19 cellular contexts compared by ENCODE assay signal in genomic region chr16:15658556-15658955, GRCh38. TPM values are rescaled to one million over a fixed set of nuclear protein-coding genes. Genes with fewer than 3 reads are reported as not detected.
A peak's percentile ranks its signal among the peaks of the same experiment; 100 is the strongest.
DNase-seq lines count a peak whose midpoint lies in the region; ATAC-seq and TF ChIP-seq lines count a peak whose summit lies in the region.
"Had no signal": no experiment of that assay in that cellular context is flagged by ENCODE, and none has a peak within 500 bp of the region (broad histone marks: within the 10 kb centered on the region; RNA-seq: fewer than 3 reads in every experiment).

No MANE protein-coding gene starts in this region.

- peaks cover 38% of the 10 kb centered on the region for H3K36me3 Mint-ChIP-seq in T-helper 2 cell treated with Interferon-gamma antibody and Interleukin-4, amounts not matched to agents 5 μg/mL and 100 μg/mL, for 36 hours (ENCODE audit: low read depth)
- H3K36me3 Mint-ChIP-seq in activated T-helper 1 cell treated with anti-CD3 and anti-CD28 coated beads, Interleukin-12 subunit alpha, Interleukin-12 subunit beta, Interleukin-2, Interleukin-4 antibody, amounts not matched to agents 30 ng/mL and 10 ng/mL and 1 ng/mL, durations not matched to agents 14 hours and 24 hours and 36 hours (ENCODE audit: low read depth) = peaks cover 20% of the 10 kb centered on the region
- H3K36me3 Mint-ChIP-seq in naive thymus-derived CD4-positive, alpha-beta T cell = peaks cover 9 to 33% (median 23%) of the 10 kb centered on the region in 5 donors

- H3K27me3 ChIP-seq in DOHH2 (ENCODE audit: control insufficient read depth, low read length) (no peaks in the 10 kb centered on the region), uterus (no peaks in the 10 kb centered on the region)
- H3K27me3 ChIP-seq in naive thymus-derived CD4-positive, alpha-beta T cell (ENCODE audit: control insufficient read depth in 2 of 2, insufficient read depth in 2 of 2, low read length in 2 of 2) = no peaks in the 10 kb centered on the region
- H3K27me3 ChIP-seq: heart right ventricle had no signal

- no peak for ATAC-seq in naive thymus-derived CD4-positive, alpha-beta T cell
- no peak for ATAC-seq in Right ventricle myocardium superior (ENCODE audit: poor library complexity)
- ATAC-seq: heart right ventricle had no signal

- peak overlapping the region; percentile 57 for H3K4me3 Mint-ChIP-seq in T-helper 2 cell treated with Interferon-gamma antibody and Interleukin-4, amounts not matched to agents 5 μg/mL and 100 μg/mL, for 36 hours
- no peak overlapping the region for H3K4me3 Mint-ChIP-seq in activated T-helper 1 cell treated with anti-CD3 and anti-CD28 coated beads, Interleukin-12 subunit alpha, Interleukin-12 subunit beta, Interleukin-2, Interleukin-4 antibody, amounts not matched to agents 30 ng/mL and 10 ng/mL and 1 ng/mL, durations not matched to agents 14 hours and 24 hours and 36 hours
- H3K4me3 Mint-ChIP-seq in naive thymus-derived CD4-positive, alpha-beta T cell = peak overlapping the region in 9 of 10 donors; percentile 23 to 63 (median 55)

- CTCF ChIA-PET in naive thymus-derived CD4-positive, alpha-beta T cell (lab: Charles Lee) = interaction anchor here (0.8 kb wide), 1 partner anchor 13 kb away, joined by 4 read pairs; no protein-coding TSS in a partner anchor

- H3K9me3 Mint-ChIP-seq in T-helper 2 cell treated with Interferon-gamma antibody and Interleukin-4, amounts not matched to agents 5 μg/mL and 100 μg/mL, for 36 hours = no peaks in the 10 kb centered on the region
- H3K9me3 Mint-ChIP-seq in activated T-helper 1 cell treated with anti-CD3 and anti-CD28 coated beads, Interleukin-12 subunit alpha, Interleukin-12 subunit beta, Interleukin-2, Interleukin-4 antibody, amounts not matched to agents 30 ng/mL and 10 ng/mL and 1 ng/mL, durations not matched to agents 14 hours and 24 hours and 36 hours = no peaks in the 10 kb centered on the region
- no peaks in the 10 kb centered on the region for H3K9me3 Mint-ChIP-seq in naive thymus-derived CD4-positive, alpha-beta T cell

- H3K4me1 ChIP-seq in DOHH2 (ENCODE audit: control insufficient read depth, low read length) = peaks cover 28% of the 10 kb centered on the region
- peaks cover 5 to 26% of the 10 kb centered on the region in 2 donors for H3K4me1 ChIP-seq in naive thymus-derived CD4-positive, alpha-beta T cell (ENCODE audit: control insufficient read depth in 2 of 2, insufficient read depth in 2 of 2, low read length in 2 of 2)
- peaks cover 0 to 3% of the 10 kb centered on the region in 2 donors for H3K4me1 ChIP-seq in uterus

- 0 out of 2 replicates have a peak, but pooled peaks cover 19% of the 10 kb centered on the region for H4K20me1 ChIP-seq in DOHH2 (ENCODE audit: control insufficient read depth, insufficient read depth, low read depth, low read length)

- TF ChIP-seq POLR2A in uterus (IDR thresholded peaks at IDR 0.05) = no peak

- peak overlapping the region; percentile 57 for H3K4me3 ChIP-seq in DOHH2 (ENCODE audit: low read length)
- peak overlapping the region; percentile 2 for H3K4me3 ChIP-seq in naive thymus-derived CD4-positive, alpha-beta T cell (ENCODE audit: low read length)
- H3K4me3 ChIP-seq in uterus = no peak overlapping the region
- H3K4me3 ChIP-seq: heart right ventricle had no signal

- H3K27ac Mint-ChIP-seq in T-helper 2 cell treated with Interferon-gamma antibody and Interleukin-4, amounts not matched to agents 5 μg/mL and 100 μg/mL, for 36 hours = peak overlapping the region; percentile 83
- H3K27ac Mint-ChIP-seq in activated T-helper 1 cell treated with anti-CD3 and anti-CD28 coated beads, Interleukin-12 subunit alpha, Interleukin-12 subunit beta, Interleukin-2, Interleukin-4 antibody, amounts not matched to agents 30 ng/mL and 10 ng/mL and 1 ng/mL, durations not matched to agents 14 hours and 24 hours and 36 hours = peak overlapping the region; percentile 52
- H3K27ac Mint-ChIP-seq in naive thymus-derived CD4-positive, alpha-beta T cell = peak overlapping the region; percentile 83 to 93 (median 87)

- peaks cover 91% of the 10 kb centered on the region for H3K79me2 ChIP-seq in DOHH2 (ENCODE audit: control insufficient read depth, low read length)

- TF ChIP-seq CTCF in DOHH2 (IDR thresholded peaks at IDR 0.05; ENCODE audit: low read depth, low read length, poor library complexity, severe bottlenecking) (no peak), uterus (IDR thresholded peaks at IDR 0.05) (no peak)

- no peaks in the 10 kb centered on the region for H3K27me3 Mint-ChIP-seq in T-helper 2 cell treated with Interferon-gamma antibody and Interleukin-4, amounts not matched to agents 5 μg/mL and 100 μg/mL, for 36 hours (ENCODE audit: low read depth)
- no peaks in the 10 kb centered on the region for H3K27me3 Mint-ChIP-seq in activated T-helper 1 cell treated with anti-CD3 and anti-CD28 coated beads, Interleukin-12 subunit alpha, Interleukin-12 subunit beta, Interleukin-2, Interleukin-4 antibody, amounts not matched to agents 30 ng/mL and 10 ng/mL and 1 ng/mL, durations not matched to agents 14 hours and 24 hours and 36 hours (ENCODE audit: insufficient read depth)
- no peaks in the 10 kb centered on the region for H3K27me3 Mint-ChIP-seq in naive thymus-derived CD4-positive, alpha-beta T cell

- peaks cover 28% of the 10 kb centered on the region for H3K4me1 Mint-ChIP-seq in T-helper 2 cell treated with Interferon-gamma antibody and Interleukin-4, amounts not matched to agents 5 μg/mL and 100 μg/mL, for 36 hours (ENCODE audit: low read depth)
- H3K4me1 Mint-ChIP-seq in activated T-helper 1 cell treated with anti-CD3 and anti-CD28 coated beads, Interleukin-12 subunit alpha, Interleukin-12 subunit beta, Interleukin-2, Interleukin-4 antibody, amounts not matched to agents 30 ng/mL and 10 ng/mL and 1 ng/mL, durations not matched to agents 14 hours and 24 hours and 36 hours (ENCODE audit: low read depth) = peaks cover 41% of the 10 kb centered on the region
- peaks cover 29 to 74% (median 67%) of the 10 kb centered on the region in 7 donors for H3K4me1 Mint-ChIP-seq in naive thymus-derived CD4-positive, alpha-beta T cell

- no peak for DNase-seq in T-helper 2 cell treated with Interferon-gamma antibody and Interleukin-4, amounts not matched to agents 5 μg/mL and 100 μg/mL, for 36 hours (ENCODE audit: low spot score)
- DNase-seq in T-helper 2 cell = no peak
- no peak for DNase-seq in activated T-helper 1 cell treated with anti-CD3 and anti-CD28 coated beads, Interleukin-12 subunit alpha, Interleukin-12 subunit beta, Interleukin-2, Interleukin-4 antibody, amounts not matched to agents 30 ng/mL and 10 ng/mL and 1 ng/mL, durations not matched to agents 14 hours and 24 hours and 36 hours (ENCODE audit: low spot score)
- DNase-seq in naive thymus-derived CD4-positive, alpha-beta T cell = no peak
- no peak for DNase-seq in NK-92 treated with Interleukin-12 subunit alpha and Interleukin-12 subunit beta, amount 100 ng/mL, for 24 hours (lab: John Stamatoyannopoulos, UW)
- DNase-seq in Right ventricle myocardium superior = no peak
- DNase-seq in uterus = no peak
- DNase-seq: 8988T; activated CD8-positive, alpha-beta memory T cell treated with anti-CD3 and anti-CD28 coated beads, Interleukin-2, amount 50 U/mL, for 48 hours; DND-41; heart right ventricle; mammary epithelial cell; NCI-H1417 treated with DMSO at 0.1 percent for 48 hours; NCI-H774; stimulated activated naive CD4-positive, alpha-beta T cell treated with Interleukin-2 at 50 U/mL for 16 hours; WERI-Rb-1 had no signal

- H3K36me3 ChIP-seq in DOHH2 (ENCODE audit: control insufficient read depth, low read length) (peaks cover 43% of the 10 kb centered on the region), uterus (no peaks in the 10 kb centered on the region)
- peaks cover 0 to 15% (median 0%) of the 10 kb centered on the region in 3 experiments for H3K36me3 ChIP-seq in naive thymus-derived CD4-positive, alpha-beta T cell (ENCODE audit: control insufficient read depth in 2 of 3, insufficient read depth in 3 of 3, low read length in 3 of 3)
- H3K36me3 ChIP-seq: WERI-Rb-1 had no signal

- no peaks in the 10 kb centered on the region for H3K9me3 ChIP-seq in DOHH2 (ENCODE audit: control insufficient read depth, insufficient read depth, low read length)
- H3K9me3 ChIP-seq in naive thymus-derived CD4-positive, alpha-beta T cell (ENCODE audit: control insufficient read depth in 2 of 3, low read length in 3 of 3) = no peaks in the 10 kb centered on the region
- no peaks in the 10 kb centered on the region for H3K9me3 ChIP-seq in uterus
- H3K9me3 ChIP-seq: heart right ventricle had no signal

- H3K27ac ChIP-seq in DOHH2 (ENCODE audit: low read depth, low read length) = peak overlapping the region; percentile 71
- peak overlapping the region; percentile 64 for H3K27ac ChIP-seq in naive thymus-derived CD4-positive, alpha-beta T cell (ENCODE audit: low read depth, low read length)
- no peak overlapping the region for H3K27ac ChIP-seq in uterus
- H3K27ac ChIP-seq: C4-2B, WERI-Rb-1 had no signal

- no peaks in the 10 kb centered on the region for H3K9me2 ChIP-seq in DOHH2 (replicated peaks; ENCODE audit: control insufficient read depth, low read length)

- H3K4me2 ChIP-seq in DOHH2 (ENCODE audit: low read length) = peak overlapping the region; percentile 74

- peaks cover 7% of the 10 kb centered on the region for H3F3A ChIP-seq in DOHH2 (ENCODE audit: control insufficient read depth, insufficient read depth)

- POLR2A ChIA-PET in naive thymus-derived CD4-positive, alpha-beta T cell (lab: Charles Lee) = interaction anchor here (0.8 to 5.4 kb wide), 5 partner anchors 10 to 23 kb away, joined by 3 to 49 read pairs (median 8); partner anchors contain the start of gene MARF1

- intact Hi-C loops in activated T-helper 1 cell treated with anti-CD3 and anti-CD28 coated beads, Interleukin-12 subunit alpha, Interleukin-12 subunit beta, Interleukin-2, Interleukin-4 antibody, amounts not matched to agents 30 ng/mL and 10 ng/mL and 1 ng/mL, durations not matched to agents 14 hours and 24 hours and 36 hours (cut with micrococcal nuclease) = no loop called here
- intact Hi-C loops in naive thymus-derived CD4-positive, alpha-beta T cell (cut with micrococcal nuclease) = no loop called here
- intact Hi-C loops in Right ventricle myocardium superior (cut with DNase I) (no loop called here), uterus (cut with DNase I; ENCODE audit: low total_unique reads) (no loop called here)

RNA-seq across cellular contexts. Expression of gene NDE1, which starts 8.5 kb away (rescaled TPM):
- total RNA-seq in activated T-helper 1 cell treated with anti-CD3 and anti-CD28 coated beads, Interleukin-12 subunit alpha, Interleukin-12 subunit beta, Interleukin-2, Interleukin-4 antibody, amounts not matched to agents 30 ng/mL and 10 ng/mL and 1 ng/mL, durations not matched to agents 14 hours and 24 hours and 36 hours = 87.4 and 91.8 TPM in 2 replicates
- 100 to 1,000 TPM in 4 of 5 experiments, 10 to 100 TPM in 1; 100.0 to 128 (median 114) TPM for total RNA-seq in naive thymus-derived CD4-positive, alpha-beta T cell
- 10 to 100 TPM; 34.9 to 68.2 TPM for polyA plus RNA-seq in naive thymus-derived CD4-positive, alpha-beta T cell
- total RNA-seq in Right ventricle myocardium superior = 12.6 TPM
- total RNA-seq in uterus = 10 to 100 TPM; 23.8 to 53.4 (median 39.2) TPM
- polyA plus RNA-seq: neural cell had no signal

RNA-seq across cellular contexts. Expression of gene MARF1, which starts 15.6 kb away (rescaled TPM):
- 58.8 and 58.9 TPM in 2 replicates for total RNA-seq in activated T-helper 1 cell treated with anti-CD3 and anti-CD28 coated beads, Interleukin-12 subunit alpha, Interleukin-12 subunit beta, Interleukin-2, Interleukin-4 antibody, amounts not matched to agents 30 ng/mL and 10 ng/mL and 1 ng/mL, durations not matched to agents 14 hours and 24 hours and 36 hours
- total RNA-seq in naive thymus-derived CD4-positive, alpha-beta T cell = 100 to 1,000 TPM in 4 of 5 experiments, 10 to 100 TPM in 1; 93.0 to 259 (median 185) TPM
- polyA plus RNA-seq in naive thymus-derived CD4-positive, alpha-beta T cell = 10 to 100 TPM; 12.5 to 17.3 TPM
- 45.2 TPM for total RNA-seq in Right ventricle myocardium superior
- 10 to 100 TPM; 21.0 to 91.9 (median 42.2) TPM for total RNA-seq in uterus

Comparison
In these comparisons a context has a peak if more than half of its experiments do, and no peak if none do; other contexts are left out.
1. H3K27ac ChIP-seq: peak in DOHH2 (single experiment) and naive thymus-derived CD4-positive, alpha-beta T cell (single experiment); none in uterus (0 of 2).
2. H3K4me3 ChIP-seq: peak in DOHH2 (single experiment) and naive thymus-derived CD4-positive, alpha-beta T cell (single experiment); none in uterus (0 of 2).
3. Peak in every context shown above with its lines, with median percentiles within 50 percentile points of each other: H3K27ac Mint-ChIP-seq.